10 cellular contexts compared by ENCODE assay signal in the genomic region with DNA sequence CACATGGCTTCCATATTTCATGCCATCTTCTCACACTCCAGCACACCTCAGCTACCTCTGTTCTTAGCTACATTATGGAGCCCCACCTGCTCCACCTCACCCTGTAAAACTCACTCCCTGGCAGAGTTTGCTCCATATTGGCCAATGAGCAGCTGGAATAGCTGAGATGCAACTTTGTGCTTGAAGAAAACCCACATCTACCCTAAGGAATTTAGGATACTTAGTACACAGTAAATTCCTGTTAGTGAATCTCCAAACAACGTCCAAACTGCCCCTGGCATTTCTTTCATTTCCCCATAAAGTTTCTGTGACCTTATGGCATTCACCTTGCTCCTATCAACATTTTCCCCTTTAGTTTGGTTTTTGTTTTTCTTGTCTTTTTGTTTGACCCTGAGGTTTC.
A peak's percentile ranks its signal among the peaks of the same experiment; 100 is the strongest.
DNase-seq lines count a peak whose midpoint lies in the region; ATAC-seq and FAIRE-seq lines count a peak whose summit lies in the region.
"Had no signal": no experiment of that assay in that cellular context is flagged by ENCODE, and none has a peak within 500 bp of the region (broad histone marks: within the 10 kb centered on the region; RNA-seq: fewer than 3 reads in every experiment).

No MANE protein-coding gene starts in this region.

- H3K27me3 ChIP-seq in adipocyte (replicated peaks; ENCODE audit: control insufficient read depth, insufficient read depth, low read length) (no peaks in the 10 kb centered on the region), layer of hippocampus (ENCODE audit: control insufficient read depth, insufficient read depth, low read length) (no peaks in the 10 kb centered on the region)

- no peak for ATAC-seq in HG02588 (IDR thresholded peaks at IDR 0.05; ENCODE audit: unreplicated experiment)
- ATAC-seq in HG02870 (IDR thresholded peaks at IDR 0.05; ENCODE audit: unreplicated experiment), result no peak

- no peak for FAIRE-seq in urothelium cell line (lab: Jason Lieb, UNC)

- H3K36me3 Mint-ChIP-seq in activated naive CD4-positive, alpha-beta T cell treated with anti-CD3 and anti-CD28 coated beads, Interleukin-2, amount 50 U/mL, for 24 hours, result peaks cover 20% of the 10 kb centered on the region

- H3K4me1 Mint-ChIP-seq in activated naive CD4-positive, alpha-beta T cell treated with anti-CD3 and anti-CD28 coated beads, Interleukin-2, amount 50 U/mL, for 24 hours, result peaks cover 43% of the 10 kb centered on the region

- no peaks in the 10 kb centered on the region for H3K9me3 ChIP-seq in adipocyte (ENCODE audit: control insufficient read depth, low read length)

- peak overlapping the region; percentile 45 for H3K9ac ChIP-seq in adipocyte (ENCODE audit: low read length)

- peaks cover 39% of the 10 kb centered on the region for H3K4me1 ChIP-seq in adipocyte (ENCODE audit: control insufficient read depth, insufficient read depth, low read length)

- peaks cover 38% of the 10 kb centered on the region for H3K36me3 ChIP-seq in adipocyte (ENCODE audit: control insufficient read depth, insufficient read depth, low read length, severe bottlenecking)

- peak overlapping the region; percentile 56 for H3K27ac ChIP-seq in layer of hippocampus (ENCODE audit: low read depth, low read length)

- H3K27me3 Mint-ChIP-seq in activated naive CD4-positive, alpha-beta T cell treated with anti-CD3 and anti-CD28 coated beads, Interleukin-2, amount 50 U/mL, for 24 hours, result peaks cover 5% of the 10 kb centered on the region

- peak overlapping the region; percentile 43 for H3K4me3 Mint-ChIP-seq in activated naive CD4-positive, alpha-beta T cell treated with anti-CD3 and anti-CD28 coated beads, Interleukin-2, amount 50 U/mL, for 24 hours

- no peaks in the 10 kb centered on the region for H3K9me3 Mint-ChIP-seq in activated naive CD4-positive, alpha-beta T cell treated with anti-CD3 and anti-CD28 coated beads, Interleukin-2, amount 50 U/mL, for 24 hours

- H3K27ac Mint-ChIP-seq in activated naive CD4-positive, alpha-beta T cell treated with anti-CD3 and anti-CD28 coated beads, Interleukin-2, amount 50 U/mL, for 24 hours, result peak overlapping the region; percentile 9

- DNase-seq in activated naive CD4-positive, alpha-beta T cell treated with Interleukin-2 at 50 U/mL for 16 hours, result no peak
- peak; percentile 50 for DNase-seq in adipocyte (ENCODE audit: low read depth)
- peak; percentile 40 for DNase-seq in urothelium cell line (ENCODE audit: low spot score)
- no peak for DNase-seq in DMS 273 (lab: John Stamatoyannopoulos, UW; ENCODE audit: unreplicated experiment)
- DNase-seq: activated effector memory CD4-positive, alpha-beta T cell treated with Interleukin-2 at 50 U/mL for 16 hours; NCI-H774 had no signal

- no peak overlapping the region for H3K4me3 ChIP-seq in adipocyte (ENCODE audit: low read length)

Comparison
In these comparisons a context has a peak if more than half of its experiments do, and no peak if none do; other contexts are left out.
1. DNase-seq: peak in adipocyte (single experiment) and urothelium cell line (single experiment); none in activated naive CD4-positive, alpha-beta T cell treated with Interleukin-2 at 50 U/mL for 16 hours (single experiment) and DMS 273 (single experiment).